In the genomic region with DNA sequence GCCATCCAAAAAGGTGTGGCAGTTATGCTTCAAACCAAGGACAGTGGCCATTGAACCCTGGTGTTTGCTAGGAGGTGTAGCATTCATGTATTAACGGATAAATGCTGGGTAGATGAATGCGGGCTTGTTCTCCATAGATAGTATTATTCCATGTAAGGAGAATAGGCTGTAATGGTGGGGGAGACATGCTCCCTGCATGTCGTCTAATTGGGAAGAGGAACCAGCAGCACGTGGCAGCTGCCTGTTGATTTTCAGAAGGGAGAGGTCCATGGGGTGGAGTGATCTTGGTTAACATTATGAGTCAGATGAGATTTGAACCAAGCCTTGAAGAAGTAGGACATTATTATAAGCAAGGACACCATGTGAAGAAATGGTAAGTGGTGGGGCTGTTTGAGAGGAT, we compare ENCODE assay signal across 1 cellular context.
TF ChIP-seq lines count a peak whose summit lies in the region.

No MANE protein-coding gene starts in this region.

TF ChIP-seq in K562, 482 proteins besides CTCF, POLR2A, EP300 and RAD21 (continued from another document):
- TF ChIP-seq, protein P1, sequence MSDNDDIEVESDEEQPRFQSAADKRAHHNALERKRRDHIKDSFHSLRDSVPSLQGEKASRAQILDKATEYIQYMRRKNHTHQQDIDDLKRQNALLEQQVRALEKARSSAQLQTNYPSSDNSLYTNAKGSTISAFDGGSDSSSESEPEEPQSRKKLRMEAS (CRISPR knock-in tag; IDR thresholded peaks at IDR 0.05), result peak; percentile 63; the same call in 1 of the 2 replicates
- TF ChIP-seq, protein P2, sequence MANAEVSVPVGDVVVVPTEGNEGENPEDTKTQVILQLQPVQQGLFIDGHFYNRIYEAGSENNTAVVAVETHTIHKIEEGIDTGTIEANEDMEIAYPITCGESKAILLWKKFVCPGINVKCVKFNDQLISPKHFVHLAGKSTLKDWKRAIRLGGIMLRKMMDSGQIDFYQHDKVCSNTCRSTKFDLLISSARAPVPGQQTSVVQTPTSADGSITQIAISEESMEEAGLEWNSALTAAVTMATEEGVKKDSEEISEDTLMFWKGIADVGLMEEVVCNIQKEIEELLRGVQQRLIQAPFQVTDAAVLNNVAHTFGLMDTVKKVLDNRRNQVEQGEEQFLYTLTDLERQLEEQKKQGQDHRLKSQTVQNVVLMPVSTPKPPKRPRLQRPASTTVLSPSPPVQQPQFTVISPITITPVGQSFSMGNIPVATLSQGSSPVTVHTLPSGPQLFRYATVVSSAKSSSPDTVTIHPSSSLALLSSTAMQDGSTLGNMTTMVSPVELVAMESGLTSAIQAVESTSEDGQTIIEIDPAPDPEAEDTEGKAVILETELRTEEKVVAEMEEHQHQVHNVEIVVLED (CRISPR knock-in tag; IDR thresholded peaks at IDR 0.05), result no peak
- TF ChIP-seq, protein P3, sequence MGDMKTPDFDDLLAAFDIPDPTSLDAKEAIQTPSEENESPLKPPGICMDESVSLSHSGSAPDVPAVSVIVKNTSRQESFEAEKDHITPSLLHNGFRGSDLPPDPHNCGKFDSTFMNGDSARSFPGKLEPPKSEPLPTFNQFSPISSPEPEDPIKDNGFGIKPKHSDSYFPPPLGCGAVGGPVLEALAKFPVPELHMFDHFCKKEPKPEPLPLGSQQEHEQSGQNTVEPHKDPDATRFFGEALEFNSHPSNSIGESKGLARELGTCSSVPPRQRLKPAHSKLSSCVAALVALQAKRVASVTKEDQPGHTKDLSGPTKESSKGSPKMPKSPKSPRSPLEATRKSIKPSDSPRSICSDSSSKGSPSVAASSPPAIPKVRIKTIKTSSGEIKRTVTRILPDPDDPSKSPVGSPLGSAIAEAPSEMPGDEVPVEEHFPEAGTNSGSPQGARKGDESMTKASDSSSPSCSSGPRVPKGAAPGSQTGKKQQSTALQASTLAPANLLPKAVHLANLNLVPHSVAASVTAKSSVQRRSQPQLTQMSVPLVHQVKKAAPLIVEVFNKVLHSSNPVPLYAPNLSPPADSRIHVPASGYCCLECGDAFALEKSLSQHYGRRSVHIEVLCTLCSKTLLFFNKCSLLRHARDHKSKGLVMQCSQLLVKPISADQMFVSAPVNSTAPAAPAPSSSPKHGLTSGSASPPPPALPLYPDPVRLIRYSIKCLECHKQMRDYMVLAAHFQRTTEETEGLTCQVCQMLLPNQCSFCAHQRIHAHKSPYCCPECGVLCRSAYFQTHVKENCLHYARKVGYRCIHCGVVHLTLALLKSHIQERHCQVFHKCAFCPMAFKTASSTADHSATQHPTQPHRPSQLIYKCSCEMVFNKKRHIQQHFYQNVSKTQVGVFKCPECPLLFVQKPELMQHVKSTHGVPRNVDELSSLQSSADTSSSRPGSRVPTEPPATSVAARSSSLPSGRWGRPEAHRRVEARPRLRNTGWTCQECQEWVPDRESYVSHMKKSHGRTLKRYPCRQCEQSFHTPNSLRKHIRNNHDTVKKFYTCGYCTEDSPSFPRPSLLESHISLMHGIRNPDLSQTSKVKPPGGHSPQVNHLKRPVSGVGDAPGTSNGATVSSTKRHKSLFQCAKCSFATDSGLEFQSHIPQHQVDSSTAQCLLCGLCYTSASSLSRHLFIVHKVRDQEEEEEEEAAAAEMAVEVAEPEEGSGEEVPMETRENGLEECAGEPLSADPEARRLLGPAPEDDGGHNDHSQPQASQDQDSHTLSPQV (IDR thresholded peaks at IDR 0.05), result 0 out of 2 replicates have a peak, but pooled peaks have one; percentile 56
- TF ChIP-seq, protein P4, sequence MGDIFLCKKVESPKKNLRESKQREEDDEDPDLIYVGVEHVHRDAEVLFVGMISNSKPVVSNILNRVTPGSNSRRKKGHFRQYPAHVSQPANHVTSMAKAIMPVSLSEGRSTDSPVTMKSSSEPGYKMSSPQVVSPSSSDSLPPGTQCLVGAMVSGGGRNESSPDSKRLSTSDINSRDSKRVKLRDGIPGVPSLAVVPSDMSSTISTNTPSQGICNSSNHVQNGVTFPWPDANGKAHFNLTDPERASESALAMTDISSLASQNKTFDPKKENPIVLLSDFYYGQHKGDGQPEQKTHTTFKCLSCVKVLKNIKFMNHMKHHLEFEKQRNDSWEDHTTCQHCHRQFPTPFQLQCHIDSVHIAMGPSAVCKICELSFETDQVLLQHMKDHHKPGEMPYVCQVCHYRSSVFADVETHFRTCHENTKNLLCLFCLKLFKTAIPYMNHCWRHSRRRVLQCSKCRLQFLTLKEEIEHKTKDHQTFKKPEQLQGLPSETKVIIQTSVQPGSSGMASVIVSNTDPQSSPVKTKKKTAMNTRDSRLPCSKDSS (IDR thresholded peaks at IDR 0.05; ENCODE audit: low read depth, partially characterized antibody), result no peak
- TF ChIP-seq ELK3 (CRISPR knock-in tag; IDR thresholded peaks at IDR 0.05), result no peak
- TF ChIP-seq L3MBTL2 (IDR thresholded peaks at IDR 0.05), result peak; percentile 61
- TF ChIP-seq MIER1 (IDR thresholded peaks at IDR 0.05; ENCODE audit: low read depth), result no peak
- TF ChIP-seq HEY1 (CRISPR knock-in tag; IDR thresholded peaks at IDR 0.05; ENCODE audit: borderline replicate concordance), result no peak
- TF ChIP-seq DACH1 (IDR thresholded peaks at IDR 0.05; ENCODE audit: partially characterized antibody), result no peak
TF ChIP-seq in K562: peak in this region for 6.
